8 cellular contexts compared by ENCODE assay signal in the genomic region with DNA sequence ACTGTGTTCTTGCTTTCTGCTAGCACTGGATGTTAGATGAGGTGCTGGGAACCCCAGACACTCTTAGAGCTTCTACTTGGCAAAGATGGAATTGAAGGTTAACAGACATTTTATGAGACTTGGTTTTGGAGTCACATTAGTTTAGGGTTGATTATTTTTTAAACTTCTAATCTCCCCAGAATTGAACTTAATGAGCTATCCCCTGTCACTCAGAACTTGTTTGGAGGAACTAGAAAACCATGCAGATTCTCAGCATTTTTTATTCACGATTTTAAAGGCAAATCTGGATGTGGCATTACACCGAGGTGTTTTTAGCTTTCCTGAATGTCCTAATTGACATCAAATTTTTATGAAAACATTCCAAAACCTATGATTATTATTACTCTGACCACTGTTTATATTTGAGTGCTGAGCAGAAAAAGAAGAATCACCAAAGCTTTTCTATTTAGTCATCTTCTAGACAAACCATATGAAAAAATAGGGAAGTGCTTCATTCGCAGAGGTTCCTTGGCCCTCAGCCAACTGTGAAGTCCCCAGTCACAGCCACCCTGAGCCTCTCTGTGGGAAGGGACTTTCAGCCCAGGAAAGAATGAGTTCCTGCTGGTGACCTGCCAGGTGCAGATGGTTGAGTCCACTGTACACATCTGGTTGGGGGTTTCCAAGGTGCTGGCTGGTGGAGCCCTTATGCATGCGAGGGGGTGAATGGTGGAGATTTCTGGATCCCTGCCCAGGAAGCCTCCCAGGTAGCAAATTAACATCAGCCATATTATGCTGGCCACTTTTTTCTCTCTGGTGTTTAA.
DNase-seq lines count a peak whose midpoint lies in the region; ATAC-seq lines count a peak whose summit lies in the region.

No MANE protein-coding gene starts in this region.

- H3K9me3 Mint-ChIP-seq in stimulated activated naive B cell treated with anti-CD40 and anti-IgM and Interleukin-4, amounts not matched to agents 10 μg/mL and 1 μg/mL and 100 μg/mL, for 72 hours: no peaks in the 10 kb centered on the region

- no peak for DNase-seq in activated CD4-positive, CD25-positive, alpha-beta regulatory T cell (lab: John Stamatoyannopoulos, UW)
- DNase-seq in HK-2 (ENCODE audit: unreplicated experiment) (peak; percentile 36), SW480 (ENCODE audit: low spot score) (peak; percentile 15), NCI-H82 (lab: John Stamatoyannopoulos, UW) (no peak), NCI-H226 (no peak)
- peak; percentile 90 for DNase-seq in stimulated activated naive B cell treated with anti-CD40 and anti-IgM and Interleukin-4, amounts not matched to agents 10 μg/mL and 1 μg/mL and 100 μg/mL, for 72 hours

- peaks cover 39 to 66% of the 10 kb centered on the region in 2 donors for H3K4me1 Mint-ChIP-seq in stimulated activated naive B cell treated with anti-CD40 and anti-IgM and Interleukin-4, amounts not matched to agents 10 μg/mL and 1 μg/mL and 100 μg/mL, for 72 hours

- H3K36me3 Mint-ChIP-seq in stimulated activated naive B cell treated with anti-CD40 and anti-IgM and Interleukin-4, amounts not matched to agents 10 μg/mL and 1 μg/mL and 100 μg/mL, for 72 hours: no peaks in the 10 kb centered on the region

- peak; percentile 68 to 69 for ATAC-seq in activated CD4-positive, CD25-positive, alpha-beta regulatory T cell treated with anti-CD3 and anti-CD28 coated beads, Interleukin-2, amount 50 U/mL, for 24 hours
- peak; percentile 86 for ATAC-seq in GM21576 (IDR thresholded peaks at IDR 0.05; ENCODE audit: unreplicated experiment)
- ATAC-seq in stimulated activated naive B cell treated with anti-CD40 and anti-IgM and Interleukin-4, amounts not matched to agents 10 μg/mL and 1 μg/mL and 100 μg/mL, for 72 hours (replicated peaks): peak; percentile 95 to 97

- peak overlapping the region in 1 of 2 donors; percentile 38 for H3K4me3 Mint-ChIP-seq in stimulated activated naive B cell treated with anti-CD40 and anti-IgM and Interleukin-4, amounts not matched to agents 10 μg/mL and 1 μg/mL and 100 μg/mL, for 72 hours

- peak overlapping the region; percentile 38 for H3K27ac Mint-ChIP-seq in stimulated activated naive B cell treated with anti-CD40 and anti-IgM and Interleukin-4, amounts not matched to agents 10 μg/mL and 1 μg/mL and 100 μg/mL, for 72 hours

- H3K27me3 Mint-ChIP-seq in stimulated activated naive B cell treated with anti-CD40 and anti-IgM and Interleukin-4, amounts not matched to agents 10 μg/mL and 1 μg/mL and 100 μg/mL, for 72 hours: no peaks in the 10 kb centered on the region

Comparison
In these comparisons a context has a peak if more than half of its experiments do, and no peak if none do; other contexts are left out.
1. DNase-seq: peak in HK-2 (single experiment), SW480 (single experiment) and stimulated activated naive B cell treated with anti-CD40 and anti-IgM and Interleukin-4, amounts not matched to agents 10 μg/mL and 1 μg/mL and 100 μg/mL, for 72 hours (single experiment); none in activated CD4-positive, CD25-positive, alpha-beta regulatory T cell (0 of 4), NCI-H82 (single experiment) and NCI-H226 (single experiment).
2. Peak in every context shown above with its lines, with median percentiles within 50 percentile points of each other: ATAC-seq.